In the genomic region with DNA sequence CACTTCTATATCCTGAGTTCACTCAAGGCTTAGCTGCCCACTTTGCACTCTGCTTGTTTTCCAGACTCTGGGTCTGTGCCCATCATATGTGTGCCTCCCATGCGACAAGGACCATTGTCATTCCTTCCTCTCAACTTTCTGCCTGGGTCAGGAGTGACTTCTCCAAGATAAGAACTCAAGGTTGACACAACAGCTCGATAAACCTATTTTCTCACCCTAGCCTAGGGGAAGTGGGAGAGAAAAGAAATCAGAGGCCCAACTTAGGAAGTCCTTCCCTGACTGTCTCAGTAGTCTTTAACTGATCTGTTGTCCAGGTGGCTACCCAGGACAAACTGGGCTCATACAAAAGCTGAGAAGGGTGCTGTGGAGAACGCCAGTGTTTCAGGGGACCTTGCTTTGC, we compare ENCODE assay signal across 20 cellular contexts. TPM values are rescaled to one million over a fixed set of nuclear protein-coding genes. Genes with fewer than 3 reads are reported as not detected.
A peak's percentile ranks its signal among the peaks of the same experiment; 100 is the strongest.
DNase-seq lines count a peak whose midpoint lies in the region; ATAC-seq and TF ChIP-seq lines count a peak whose summit lies in the region.
"Had no signal": no experiment of that assay in that cellular context is flagged by ENCODE, and none has a peak within 500 bp of the region (broad histone marks: within the 10 kb centered on the region; RNA-seq: fewer than 3 reads in every experiment).

No MANE protein-coding gene starts in this region.

- no peaks in the 10 kb centered on the region for H3K79me1 ChIP-seq in neuronal stem cell (ENCODE audit: low read depth, low read length)

- H3K27me3 ChIP-seq in PC-9 (ENCODE audit: insufficient read depth, low read depth): no peaks in the 10 kb centered on the region
- peaks cover 24% of the 10 kb centered on the region for H3K27me3 ChIP-seq in endodermal cell (ENCODE audit: control insufficient read depth, insufficient read depth, low read length, poor library complexity, severe bottlenecking)
- H3K27me3 ChIP-seq in neuronal stem cell (ENCODE audit: control insufficient read depth in 3 of 3, insufficient read depth in 3 of 3, low read depth in 1 of 3, low read length in 3 of 3): peaks cover 0 to 17% (median 6%) of the 10 kb centered on the region in 3 experiments
- H3K27me3 ChIP-seq: tibial artery had no signal

- H3K4me3 Mint-ChIP-seq in stimulated activated naive CD8-positive, alpha-beta T cell treated with anti-CD3 and anti-CD28 coated beads, Interleukin-15, Interleukin-2, amounts not matched to agents 100 ng/mL and 50 ng/mL, for 24 hours: peak overlapping the region; percentile 76
- H3K4me3 Mint-ChIP-seq in stimulated activated naive CD8-positive, alpha-beta T cell treated with anti-CD3 and anti-CD28 coated beads, Interleukin-15, amount 100 ng/mL, for 72 hours: peak overlapping the region in 1 of 2 donors; percentile 75
- peak overlapping the region; percentile 81 for H3K4me3 Mint-ChIP-seq in endodermal cell

- no TSS peak for BruUV-seq in PC-9 (replicated peaks; lab: Mats Ljungman, UMichigan)

- DNase-seq in stimulated activated naive CD8-positive, alpha-beta T cell treated with anti-CD3 and anti-CD28 coated beads, Interleukin-15, amount 100 ng/mL, for 72 hours: no peak
- DNase-seq in PC-9: peak in 1 of 2 experiments; percentile 52
- DNase-seq in endodermal cell: no peak
- DNase-seq in mucosa of descending colon: no peak
- no peak for DNase-seq in stimulated activated CD4-positive, alpha-beta T cell treated with anti-CD3 and anti-CD28 coated beads, Interleukin-4, amount 100 ng/mL, for 1 hour
- no peak for DNase-seq in neuronal stem cell (ENCODE audit: low spot score)
- DNase-seq: activated CD4-positive, CD25-positive, alpha-beta regulatory T cell; activated CD8-positive, alpha-beta memory T cell treated with anti-CD3 and anti-CD28 coated beads, Interleukin-2, amount 50 U/mL, for 4 hours; AML-193; cerebellar nuclear complex; DMS53; effector memory CD8-positive, alpha-beta T cell; midbrain; NCI-H2029; NCI-H510A; tibial artery had no signal

- H3K9me3 Mint-ChIP-seq in stimulated activated naive CD8-positive, alpha-beta T cell treated with anti-CD3 and anti-CD28 coated beads, Interleukin-15, Interleukin-2, amounts not matched to agents 100 ng/mL and 50 ng/mL, for 24 hours: no peaks in the 10 kb centered on the region
- H3K9me3 Mint-ChIP-seq in stimulated activated naive CD8-positive, alpha-beta T cell treated with anti-CD3 and anti-CD28 coated beads, Interleukin-15, amount 100 ng/mL, for 72 hours: no peaks in the 10 kb centered on the region
- H3K9me3 Mint-ChIP-seq in endodermal cell: no peaks in the 10 kb centered on the region
- H3K9me3 Mint-ChIP-seq: effector memory CD8-positive, alpha-beta T cell had no signal

- WGBS in endodermal cell (ENCODE audit: insufficient coverage in 1 of 2, insufficient read length in 1 of 2), 2 experiments: 88 to 93% methylated on average over 2 to 3 of the region's 3 CpGs
- no CpG with 5 or more reads among the region's 3 CpGs for WGBS in neuronal stem cell (ENCODE audit: extremely low coverage in 2 of 2, insufficient read length in 2 of 2, insufficient replicate concordance in 1 of 2), 2 donors

- H3K4me2 ChIP-seq in PC-9 (peak overlapping the region; percentile 81), neuronal stem cell (ENCODE audit: insufficient read depth, low read length, poor library complexity, severe bottlenecking) (no peak overlapping the region)

- no peaks in the 10 kb centered on the region for H3K9me3 ChIP-seq in PC-9 (ENCODE audit: insufficient read depth, low read depth)
- no peaks in the 10 kb centered on the region for H3K9me3 ChIP-seq in endodermal cell (ENCODE audit: control insufficient read depth, low read length)
- H3K9me3 ChIP-seq in mucosa of descending colon: no peaks in the 10 kb centered on the region
- no peaks in the 10 kb centered on the region for H3K9me3 ChIP-seq in neuronal stem cell (replicated peaks in 1 of 2; ENCODE audit: control insufficient read depth in 2 of 2, insufficient read depth in 1 of 2, low read depth in 1 of 2, low read length in 2 of 2)
- H3K9me3 ChIP-seq: tibial artery had no signal

- no peak overlapping the region for H2BK15ac ChIP-seq in neuronal stem cell (ENCODE audit: low read length)

- H3K14ac ChIP-seq in neuronal stem cell (ENCODE audit: low read length): no peak overlapping the region

- peaks cover 23% of the 10 kb centered on the region for H3K36me3 Mint-ChIP-seq in stimulated activated naive CD8-positive, alpha-beta T cell treated with anti-CD3 and anti-CD28 coated beads, Interleukin-15, Interleukin-2, amounts not matched to agents 100 ng/mL and 50 ng/mL, for 24 hours (ENCODE audit: low read depth)
- H3K36me3 Mint-ChIP-seq in endodermal cell (ENCODE audit: low read depth): peaks cover 14% of the 10 kb centered on the region

- intact Hi-C loops in PC-9 (cut with micrococcal nuclease; ENCODE audit: unreplicated experiment): no loop called here
- intact Hi-C loops in mucosa of descending colon (cut with DNase I, micrococcal nuclease): no loop called here

- H2BK120ac ChIP-seq in neuronal stem cell (ENCODE audit: low read depth, low read length): no peak overlapping the region

- H3K23ac ChIP-seq in neuronal stem cell (ENCODE audit: low read depth, low read length, poor library complexity): no peak overlapping the region

- no peak overlapping the region for H3K27ac ChIP-seq in PC-9
- no peak overlapping the region for H3K27ac ChIP-seq in endodermal cell (ENCODE audit: low read depth, low read length)
- H3K27ac ChIP-seq in neuronal stem cell (replicated peaks; ENCODE audit: low read length): no peak overlapping the region
- H3K27ac ChIP-seq: parathyroid adenoma, tibial artery had no signal

- POLR2A ChIA-PET in PC-9 (lab: Charles Lee; ENCODE audit: unreplicated experiment): no interaction called here

- H2BK5ac ChIP-seq in neuronal stem cell (ENCODE audit: low read length): no peak overlapping the region

- ATAC-seq in stimulated activated naive CD8-positive, alpha-beta T cell treated with anti-CD3 and anti-CD28 coated beads, Interleukin-15, amount 100 ng/mL, for 72 hours: no peak
- ATAC-seq in mucosa of descending colon (no peak), GM21390 (IDR thresholded peaks at IDR 0.05; ENCODE audit: unreplicated experiment) (no peak)
- ATAC-seq: effector memory CD8-positive, alpha-beta T cell; Panc1 had no signal

- peaks cover 13% of the 10 kb centered on the region for H3K79me2 ChIP-seq in PC-9 (ENCODE audit: low read depth)
- H3K79me2 ChIP-seq: parathyroid adenoma had no signal

- H3K4ac ChIP-seq in neuronal stem cell (ENCODE audit: low read length): no peak overlapping the region

- no peak overlapping the region for H2BK12ac ChIP-seq in neuronal stem cell (ENCODE audit: low read length)

- no peaks in the 10 kb centered on the region for H3K9me2 ChIP-seq in PC-9 (ENCODE audit: insufficient read depth)

- H3K4me1 ChIP-seq in PC-9 (replicated peaks; ENCODE audit: insufficient read depth) (peaks cover 25% of the 10 kb centered on the region), endodermal cell (ENCODE audit: control insufficient read depth, insufficient read depth, low read length) (no peaks in the 10 kb centered on the region), mucosa of descending colon (ENCODE audit: low read depth) (peaks cover 14% of the 10 kb centered on the region), neuronal stem cell (ENCODE audit: control insufficient read depth in 2 of 2, insufficient read depth in 1 of 2, low read depth in 1 of 2, low read length in 2 of 2) (peaks cover 0 to 2% of the 10 kb centered on the region in 2 donors)

- no peak overlapping the region for H4K91ac ChIP-seq in neuronal stem cell (ENCODE audit: low read depth, low read length, poor library complexity)

- H3K4me3 ChIP-seq in PC-9 (no peak overlapping the region), endodermal cell (ENCODE audit: low read length) (no peak overlapping the region), mucosa of descending colon (no peak overlapping the region), neuronal stem cell (ENCODE audit: low read length in 2 of 2) (no peak overlapping the region)

- H3K36me3 ChIP-seq in PC-9 (ENCODE audit: low read depth) (no peaks in the 10 kb centered on the region), endodermal cell (ENCODE audit: control insufficient read depth, insufficient read depth, low read length) (peaks cover 5% of the 10 kb centered on the region), mucosa of descending colon (ENCODE audit: low read depth) (no peaks in the 10 kb centered on the region), neuronal stem cell (replicated peaks in 1 of 2; ENCODE audit: control insufficient read depth in 2 of 2, insufficient read depth in 2 of 2, low read length in 2 of 2) (peaks cover 2 to 19% of the 10 kb centered on the region in 2 donors)

- no peak overlapping the region for H4K8ac ChIP-seq in neuronal stem cell (ENCODE audit: low read depth, low read length)

- peaks cover 21% of the 10 kb centered on the region for H3K4me1 Mint-ChIP-seq in stimulated activated naive CD8-positive, alpha-beta T cell treated with anti-CD3 and anti-CD28 coated beads, Interleukin-15, Interleukin-2, amounts not matched to agents 100 ng/mL and 50 ng/mL, for 24 hours (ENCODE audit: low read depth)
- H3K4me1 Mint-ChIP-seq in stimulated activated naive CD8-positive, alpha-beta T cell treated with anti-CD3 and anti-CD28 coated beads, Interleukin-15, amount 100 ng/mL, for 72 hours: peaks cover 27% of the 10 kb centered on the region
- peaks cover 2% of the 10 kb centered on the region for H3K4me1 Mint-ChIP-seq in endodermal cell

- TF ChIP-seq CTCF in PC-9 (conservative IDR thresholded peaks at IDR 0.05): no peak
- TF ChIP-seq CTCF in endodermal cell (conservative IDR thresholded peaks at IDR 0.05): no peak
- no peak for TF ChIP-seq CTCF in mucosa of descending colon (IDR thresholded peaks at IDR 0.05)

- H3F3A ChIP-seq in PC-9 (ENCODE audit: insufficient read depth, low read depth): no peaks in the 10 kb centered on the region

- H2AK5ac ChIP-seq in neuronal stem cell (ENCODE audit: low read depth, low read length): no peak overlapping the region

- H4K20me1 ChIP-seq in PC-9 (ENCODE audit: insufficient read depth): no peaks in the 10 kb centered on the region

- H3K9ac ChIP-seq in endodermal cell (ENCODE audit: extremely low read depth, low read length, poor library complexity, severe bottlenecking) (no peak overlapping the region), neuronal stem cell (ENCODE audit: low read depth, low read length, poor library complexity) (no peak overlapping the region)
- H3K9ac ChIP-seq: parathyroid adenoma had no signal

- H3K27ac Mint-ChIP-seq in stimulated activated naive CD8-positive, alpha-beta T cell treated with anti-CD3 and anti-CD28 coated beads, Interleukin-15, Interleukin-2, amounts not matched to agents 100 ng/mL and 50 ng/mL, for 24 hours: no peak overlapping the region
- no peak overlapping the region for H3K27ac Mint-ChIP-seq in stimulated activated naive CD8-positive, alpha-beta T cell treated with anti-CD3 and anti-CD28 coated beads, Interleukin-15, amount 100 ng/mL, for 72 hours
- H3K27ac Mint-ChIP-seq in endodermal cell: no peak overlapping the region
- H3K27ac Mint-ChIP-seq: effector memory CD8-positive, alpha-beta T cell had no signal

- CTCF ChIA-PET in PC-9 (lab: Charles Lee): interaction anchor here (0.7 kb wide), 1 partner anchor 286 kb away, joined by 3 read pairs; no protein-coding TSS in a partner anchor

- no peak overlapping the region for H3K18ac ChIP-seq in neuronal stem cell (ENCODE audit: low read length)

- H2AFZ ChIP-seq in PC-9: no peak overlapping the region
- no peak overlapping the region for H2AFZ ChIP-seq in neuronal stem cell (ENCODE audit: low read length)
- H2AFZ ChIP-seq: parathyroid adenoma had no signal

- peaks cover 18% of the 10 kb centered on the region for H3K27me3 Mint-ChIP-seq in stimulated activated naive CD8-positive, alpha-beta T cell treated with anti-CD3 and anti-CD28 coated beads, Interleukin-15, Interleukin-2, amounts not matched to agents 100 ng/mL and 50 ng/mL, for 24 hours
- peaks cover 26% of the 10 kb centered on the region for H3K27me3 Mint-ChIP-seq in stimulated activated naive CD8-positive, alpha-beta T cell treated with anti-CD3 and anti-CD28 coated beads, Interleukin-15, amount 100 ng/mL, for 72 hours
- peaks cover 30% of the 10 kb centered on the region for H3K27me3 Mint-ChIP-seq in endodermal cell (ENCODE audit: insufficient read depth)

RNA-seq across cellular contexts. Expression of a gene that starts 1.7 kb away (rescaled TPM):
- total RNA-seq in PC-9 (2021): 37.8 and 53.7 TPM in 2 replicates
- 10 to 100 TPM; 32.4 to 37.2 TPM for total RNA-seq in endodermal cell
- 28.1 TPM for polyA plus RNA-seq in endodermal cell (2013, experiment 1 of 2)
- polyA plus RNA-seq in endodermal cell (2013, experiment 2 of 2): 21.6 TPM
- 10 to 100 TPM; 26.2 to 39.4 (median 28.9) TPM for total RNA-seq in mucosa of descending colon
- polyA plus RNA-seq in neuronal stem cell (2013, experiment 1 of 2): 18.0 TPM
- polyA plus RNA-seq in neuronal stem cell (2013, experiment 2 of 2): 16.7 TPM
